ENCODE assay signal across 29 cellular contexts in the genomic region with DNA sequence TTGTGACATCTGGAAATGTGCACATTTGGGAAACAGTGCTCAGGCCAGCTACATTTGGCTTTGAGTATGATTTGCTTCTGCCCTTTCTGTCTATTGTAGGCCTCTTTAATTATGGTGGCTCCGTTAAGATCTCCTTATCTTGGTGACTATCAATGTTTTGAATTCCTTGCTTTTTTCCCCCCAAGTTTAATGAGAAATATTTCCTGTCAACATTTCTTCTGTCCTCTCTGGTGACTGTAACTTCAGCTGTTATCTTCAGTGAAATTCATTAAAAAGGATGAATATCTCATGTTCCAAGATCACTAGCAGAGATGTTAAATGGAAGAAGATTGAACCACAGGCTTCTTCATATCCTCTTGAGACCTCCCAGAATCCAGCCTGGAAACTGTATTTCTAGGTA.
"Had no signal": no experiment of that assay in that cellular context is flagged by ENCODE, and none has a peak within 500 bp of the region (broad histone marks: within the 10 kb centered on the region; RNA-seq: fewer than 3 reads in every experiment).

No MANE protein-coding gene starts in this region.

- DNase-seq: cortex of kidney; erythroblast; esophagus squamous epithelium; hypothalamus; immature natural killer cell; islet precursor cell; kidney glomerular epithelial cell; left colon; left ventricle myocardium superior; lower lobe of right lung; natural killer cell; stimulated activated CD4-positive, alpha-beta T cell treated with anti-CD3 and anti-CD28 coated beads, Interleukin-12 subunit alpha, Interleukin-12 subunit beta, amount 100 ng/mL, for 4 hours; stimulated activated CD4-positive, alpha-beta T cell treated with anti-CD3 and anti-CD28 coated beads, Interleukin-1b, Interleukin-23, amount 100 ng/mL, for 48 hours; stimulated activated CD4-positive, alpha-beta T cell treated with anti-CD3 and anti-CD28 coated beads, Interleukin-4, amount 100 ng/mL, for 1 hour; stimulated activated CD8-positive, alpha-beta memory T cell treated with anti-CD3 and anti-CD28 coated beads, Interleukin-4, amount 100 ng/mL, for 48 hours; stimulated activated naive CD4-positive, alpha-beta T cell; stimulated activated naive CD8-positive, alpha-beta T cell treated with anti-CD3 and anti-CD28 coated beads, Interleukin-15, amount 100 ng/mL, for 72 hours; transverse colon; upper lobe of right lung; uterus had no signal

- H3K27ac Mint-ChIP-seq: immature natural killer cell; natural killer cell; stimulated activated naive CD8-positive, alpha-beta T cell treated with anti-CD3 and anti-CD28 coated beads, Interleukin-15, amount 100 ng/mL, for 72 hours had no signal

- H3K27ac ChIP-seq: esophagus squamous epithelium, lower lobe of right lung, neutrophil, parathyroid adenoma, prostate gland, right atrium auricular region, suprapubic skin, transverse colon, upper lobe of right lung, uterus had no signal

- H3K4me3 Mint-ChIP-seq: immature natural killer cell; natural killer cell; neural crest cell; stimulated activated naive CD8-positive, alpha-beta T cell treated with anti-CD3 and anti-CD28 coated beads, Interleukin-15, amount 100 ng/mL, for 72 hours had no signal

- H3K9me3 ChIP-seq: esophagus squamous epithelium, lower lobe of right lung, neutrophil, prostate gland, right atrium auricular region, suprapubic skin, transverse colon, upper lobe of right lung, uterus had no signal

- H3K9me3 Mint-ChIP-seq: immature natural killer cell, natural killer cell had no signal

- H3K4me3 ChIP-seq: esophagus squamous epithelium, lower lobe of right lung, prostate gland, right atrium auricular region, smooth muscle cell, suprapubic skin, transverse colon, upper lobe of right lung, uterus had no signal

- H3K4me1 ChIP-seq: esophagus squamous epithelium, lower lobe of right lung, prostate gland, upper lobe of right lung, uterus had no signal

- H3K4me2 ChIP-seq: smooth muscle cell had no signal

- H3K27me3 ChIP-seq: esophagus squamous epithelium, neutrophil, right atrium auricular region, suprapubic skin, transverse colon, upper lobe of right lung, uterus had no signal

- H3K79me2 ChIP-seq: parathyroid adenoma had no signal

- FAIRE-seq: frontal cortex had no signal

- H3K36me3 ChIP-seq: esophagus squamous epithelium, lower lobe of right lung, neutrophil, prostate gland, right atrium auricular region, suprapubic skin, transverse colon, upper lobe of right lung, uterus had no signal

- H2AFZ ChIP-seq: parathyroid adenoma had no signal

- H3K4me1 Mint-ChIP-seq: immature natural killer cell; natural killer cell; stimulated activated naive CD8-positive, alpha-beta T cell treated with anti-CD3 and anti-CD28 coated beads, Interleukin-15, amount 100 ng/mL, for 72 hours had no signal

- H3K9ac ChIP-seq: parathyroid adenoma had no signal

- ATAC-seq: left colon; left ventricle myocardium superior; lower lobe of right lung; natural killer cell; sciatic nerve; stimulated activated naive CD8-positive, alpha-beta T cell treated with anti-CD3 and anti-CD28 coated beads, Interleukin-15, amount 100 ng/mL, for 72 hours had no signal

- H3K36me3 Mint-ChIP-seq: natural killer cell had no signal
